ENCODE assay signal across 1 cellular context in the genomic region with DNA sequence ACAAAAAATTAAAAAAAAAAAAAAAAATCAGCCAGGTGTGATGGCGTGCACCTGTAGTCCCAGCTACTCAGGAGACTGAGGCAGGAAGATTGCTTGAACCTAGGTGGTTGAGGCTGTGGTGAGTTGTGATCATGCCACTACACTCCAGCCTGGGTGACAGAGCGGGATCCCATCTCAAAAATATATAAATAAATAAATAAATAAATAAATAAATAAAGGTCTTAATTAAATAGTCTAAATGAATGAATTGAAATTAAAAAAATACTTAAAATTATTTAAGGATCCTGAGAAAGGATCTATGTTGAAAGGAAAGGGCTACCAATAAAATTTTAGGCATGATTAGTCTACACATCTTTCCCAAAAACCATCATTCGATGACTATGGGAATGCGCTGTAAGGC.
TF ChIP-seq lines count a peak whose summit lies in the region.

No MANE protein-coding gene starts in this region.

TF ChIP-seq in HEK293, 187 proteins besides CTCF, POLR2A, EP300 and RAD21 (continued from another document):
- TF ChIP-seq, protein P1, sequence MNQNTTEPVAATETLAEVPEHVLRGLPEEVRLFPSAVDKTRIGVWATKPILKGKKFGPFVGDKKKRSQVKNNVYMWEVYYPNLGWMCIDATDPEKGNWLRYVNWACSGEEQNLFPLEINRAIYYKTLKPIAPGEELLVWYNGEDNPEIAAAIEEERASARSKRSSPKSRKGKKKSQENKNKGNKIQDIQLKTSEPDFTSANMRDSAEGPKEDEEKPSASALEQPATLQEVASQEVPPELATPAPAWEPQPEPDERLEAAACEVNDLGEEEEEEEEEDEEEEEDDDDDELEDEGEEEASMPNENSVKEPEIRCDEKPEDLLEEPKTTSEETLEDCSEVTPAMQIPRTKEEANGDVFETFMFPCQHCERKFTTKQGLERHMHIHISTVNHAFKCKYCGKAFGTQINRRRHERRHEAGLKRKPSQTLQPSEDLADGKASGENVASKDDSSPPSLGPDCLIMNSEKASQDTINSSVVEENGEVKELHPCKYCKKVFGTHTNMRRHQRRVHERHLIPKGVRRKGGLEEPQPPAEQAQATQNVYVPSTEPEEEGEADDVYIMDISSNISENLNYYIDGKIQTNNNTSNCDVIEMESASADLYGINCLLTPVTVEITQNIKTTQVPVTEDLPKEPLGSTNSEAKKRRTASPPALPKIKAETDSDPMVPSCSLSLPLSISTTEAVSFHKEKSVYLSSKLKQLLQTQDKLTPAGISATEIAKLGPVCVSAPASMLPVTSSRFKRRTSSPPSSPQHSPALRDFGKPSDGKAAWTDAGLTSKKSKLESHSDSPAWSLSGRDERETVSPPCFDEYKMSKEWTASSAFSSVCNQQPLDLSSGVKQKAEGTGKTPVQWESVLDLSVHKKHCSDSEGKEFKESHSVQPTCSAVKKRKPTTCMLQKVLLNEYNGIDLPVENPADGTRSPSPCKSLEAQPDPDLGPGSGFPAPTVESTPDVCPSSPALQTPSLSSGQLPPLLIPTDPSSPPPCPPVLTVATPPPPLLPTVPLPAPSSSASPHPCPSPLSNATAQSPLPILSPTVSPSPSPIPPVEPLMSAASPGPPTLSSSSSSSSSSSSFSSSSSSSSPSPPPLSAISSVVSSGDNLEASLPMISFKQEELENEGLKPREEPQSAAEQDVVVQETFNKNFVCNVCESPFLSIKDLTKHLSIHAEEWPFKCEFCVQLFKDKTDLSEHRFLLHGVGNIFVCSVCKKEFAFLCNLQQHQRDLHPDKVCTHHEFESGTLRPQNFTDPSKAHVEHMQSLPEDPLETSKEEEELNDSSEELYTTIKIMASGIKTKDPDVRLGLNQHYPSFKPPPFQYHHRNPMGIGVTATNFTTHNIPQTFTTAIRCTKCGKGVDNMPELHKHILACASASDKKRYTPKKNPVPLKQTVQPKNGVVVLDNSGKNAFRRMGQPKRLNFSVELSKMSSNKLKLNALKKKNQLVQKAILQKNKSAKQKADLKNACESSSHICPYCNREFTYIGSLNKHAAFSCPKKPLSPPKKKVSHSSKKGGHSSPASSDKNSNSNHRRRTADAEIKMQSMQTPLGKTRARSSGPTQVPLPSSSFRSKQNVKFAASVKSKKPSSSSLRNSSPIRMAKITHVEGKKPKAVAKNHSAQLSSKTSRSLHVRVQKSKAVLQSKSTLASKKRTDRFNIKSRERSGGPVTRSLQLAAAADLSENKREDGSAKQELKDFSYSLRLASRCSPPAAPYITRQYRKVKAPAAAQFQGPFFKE (tag by site-specific recombination; IDR thresholded peaks at IDR 0.05; ENCODE audit: borderline replicate concordance): no peak
- TF ChIP-seq, protein P2, sequence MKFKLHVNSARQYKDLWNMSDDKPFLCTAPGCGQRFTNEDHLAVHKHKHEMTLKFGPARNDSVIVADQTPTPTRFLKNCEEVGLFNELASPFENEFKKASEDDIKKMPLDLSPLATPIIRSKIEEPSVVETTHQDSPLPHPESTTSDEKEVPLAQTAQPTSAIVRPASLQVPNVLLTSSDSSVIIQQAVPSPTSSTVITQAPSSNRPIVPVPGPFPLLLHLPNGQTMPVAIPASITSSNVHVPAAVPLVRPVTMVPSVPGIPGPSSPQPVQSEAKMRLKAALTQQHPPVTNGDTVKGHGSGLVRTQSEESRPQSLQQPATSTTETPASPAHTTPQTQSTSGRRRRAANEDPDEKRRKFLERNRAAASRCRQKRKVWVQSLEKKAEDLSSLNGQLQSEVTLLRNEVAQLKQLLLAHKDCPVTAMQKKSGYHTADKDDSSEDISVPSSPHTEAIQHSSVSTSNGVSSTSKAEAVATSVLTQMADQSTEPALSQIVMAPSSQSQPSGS (tag by site-specific recombination; IDR thresholded peaks at IDR 0.05; ENCODE audit: low read depth): no peak
- TF ChIP-seq ZNF366 (tag by site-specific recombination; conservative IDR thresholded peaks at IDR 0.05): no peak
- TF ChIP-seq, protein P3, sequence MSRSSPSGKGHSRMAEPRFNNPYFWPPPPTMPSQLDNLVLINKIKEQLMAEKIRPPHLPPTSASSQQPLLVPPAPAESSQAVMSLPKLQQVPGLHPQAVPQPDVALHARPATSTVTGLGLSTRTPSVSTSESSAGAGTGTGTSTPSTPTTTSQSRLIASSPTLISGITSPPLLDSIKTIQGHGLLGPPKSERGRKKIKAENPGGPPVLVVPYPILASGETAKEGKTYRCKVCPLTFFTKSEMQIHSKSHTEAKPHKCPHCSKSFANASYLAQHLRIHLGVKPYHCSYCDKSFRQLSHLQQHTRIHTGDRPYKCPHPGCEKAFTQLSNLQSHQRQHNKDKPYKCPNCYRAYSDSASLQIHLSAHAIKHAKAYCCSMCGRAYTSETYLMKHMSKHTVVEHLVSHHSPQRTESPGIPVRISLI (tag by site-specific recombination; IDR thresholded peaks at IDR 0.05): no peak
- TF ChIP-seq, protein P4, sequence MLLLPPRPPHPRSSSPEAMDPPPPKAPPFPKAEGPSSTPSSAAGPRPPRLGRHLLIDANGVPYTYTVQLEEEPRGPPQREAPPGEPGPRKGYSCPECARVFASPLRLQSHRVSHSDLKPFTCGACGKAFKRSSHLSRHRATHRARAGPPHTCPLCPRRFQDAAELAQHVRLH (tag by site-specific recombination; IDR thresholded peaks at IDR 0.05): no peak
- no peak for TF ChIP-seq ZNF548 (tag by site-specific recombination; IDR thresholded peaks at IDR 0.05)
- peak; percentile 84 for TF ChIP-seq ZNF394 (tag by site-specific recombination; IDR thresholded peaks at IDR 0.05; ENCODE audit: borderline replicate concordance)
- TF ChIP-seq ZNF354C (tag by site-specific recombination; IDR thresholded peaks at IDR 0.05; ENCODE audit: borderline replicate concordance, low read depth): peak; percentile 56; the same call in 1 of the 2 replicates
- TF ChIP-seq ZNF132 (tag by site-specific recombination; IDR thresholded peaks at IDR 0.05; ENCODE audit: borderline replicate concordance): no peak
- TF ChIP-seq KLF8 (tag by site-specific recombination; IDR thresholded peaks at IDR 0.05): no peak
- TF ChIP-seq ZNF140 (tag by site-specific recombination; IDR thresholded peaks at IDR 0.05): peak; percentile 39; the same call in 1 of the 2 replicates
- no peak for TF ChIP-seq ZFP69B (tag by site-specific recombination; IDR thresholded peaks at IDR 0.05)
- peak; percentile 64 for TF ChIP-seq ZNF623 (tag by site-specific recombination; IDR thresholded peaks at IDR 0.05)
- TF ChIP-seq BCL11B (tag by site-specific recombination; IDR thresholded peaks at IDR 0.05; ENCODE audit: low read depth): no peak
- 0 out of 2 replicates have a peak, but pooled peaks have one; percentile 57 for TF ChIP-seq ZBTB8A (tag by site-specific recombination; IDR thresholded peaks at IDR 0.05)
- no peak for TF ChIP-seq ZNF596 (tag by site-specific recombination; IDR thresholded peaks at IDR 0.05)
- peak; percentile 66 for TF ChIP-seq ZNF426 (tag by site-specific recombination; IDR thresholded peaks at IDR 0.05)
- no peak for TF ChIP-seq SP2 (tag by site-specific recombination; IDR thresholded peaks at IDR 0.05)
- no peak for TF ChIP-seq ZNF324 (tag by site-specific recombination; IDR thresholded peaks at IDR 0.05)
- TF ChIP-seq, protein P5, sequence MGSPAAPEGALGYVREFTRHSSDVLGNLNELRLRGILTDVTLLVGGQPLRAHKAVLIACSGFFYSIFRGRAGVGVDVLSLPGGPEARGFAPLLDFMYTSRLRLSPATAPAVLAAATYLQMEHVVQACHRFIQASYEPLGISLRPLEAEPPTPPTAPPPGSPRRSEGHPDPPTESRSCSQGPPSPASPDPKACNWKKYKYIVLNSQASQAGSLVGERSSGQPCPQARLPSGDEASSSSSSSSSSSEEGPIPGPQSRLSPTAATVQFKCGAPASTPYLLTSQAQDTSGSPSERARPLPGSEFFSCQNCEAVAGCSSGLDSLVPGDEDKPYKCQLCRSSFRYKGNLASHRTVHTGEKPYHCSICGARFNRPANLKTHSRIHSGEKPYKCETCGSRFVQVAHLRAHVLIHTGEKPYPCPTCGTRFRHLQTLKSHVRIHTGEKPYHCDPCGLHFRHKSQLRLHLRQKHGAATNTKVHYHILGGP (tag by site-specific recombination; IDR thresholded peaks at IDR 0.05): no peak
- TF ChIP-seq GLIS2 (tag by site-specific recombination; IDR thresholded peaks at IDR 0.05): no peak
- TF ChIP-seq ZNF48 (tag by site-specific recombination; IDR thresholded peaks at IDR 0.05): no peak
- TF ChIP-seq MYNN (tag by site-specific recombination; IDR thresholded peaks at IDR 0.05; ENCODE audit: borderline replicate concordance): no peak
- TF ChIP-seq, protein P6, sequence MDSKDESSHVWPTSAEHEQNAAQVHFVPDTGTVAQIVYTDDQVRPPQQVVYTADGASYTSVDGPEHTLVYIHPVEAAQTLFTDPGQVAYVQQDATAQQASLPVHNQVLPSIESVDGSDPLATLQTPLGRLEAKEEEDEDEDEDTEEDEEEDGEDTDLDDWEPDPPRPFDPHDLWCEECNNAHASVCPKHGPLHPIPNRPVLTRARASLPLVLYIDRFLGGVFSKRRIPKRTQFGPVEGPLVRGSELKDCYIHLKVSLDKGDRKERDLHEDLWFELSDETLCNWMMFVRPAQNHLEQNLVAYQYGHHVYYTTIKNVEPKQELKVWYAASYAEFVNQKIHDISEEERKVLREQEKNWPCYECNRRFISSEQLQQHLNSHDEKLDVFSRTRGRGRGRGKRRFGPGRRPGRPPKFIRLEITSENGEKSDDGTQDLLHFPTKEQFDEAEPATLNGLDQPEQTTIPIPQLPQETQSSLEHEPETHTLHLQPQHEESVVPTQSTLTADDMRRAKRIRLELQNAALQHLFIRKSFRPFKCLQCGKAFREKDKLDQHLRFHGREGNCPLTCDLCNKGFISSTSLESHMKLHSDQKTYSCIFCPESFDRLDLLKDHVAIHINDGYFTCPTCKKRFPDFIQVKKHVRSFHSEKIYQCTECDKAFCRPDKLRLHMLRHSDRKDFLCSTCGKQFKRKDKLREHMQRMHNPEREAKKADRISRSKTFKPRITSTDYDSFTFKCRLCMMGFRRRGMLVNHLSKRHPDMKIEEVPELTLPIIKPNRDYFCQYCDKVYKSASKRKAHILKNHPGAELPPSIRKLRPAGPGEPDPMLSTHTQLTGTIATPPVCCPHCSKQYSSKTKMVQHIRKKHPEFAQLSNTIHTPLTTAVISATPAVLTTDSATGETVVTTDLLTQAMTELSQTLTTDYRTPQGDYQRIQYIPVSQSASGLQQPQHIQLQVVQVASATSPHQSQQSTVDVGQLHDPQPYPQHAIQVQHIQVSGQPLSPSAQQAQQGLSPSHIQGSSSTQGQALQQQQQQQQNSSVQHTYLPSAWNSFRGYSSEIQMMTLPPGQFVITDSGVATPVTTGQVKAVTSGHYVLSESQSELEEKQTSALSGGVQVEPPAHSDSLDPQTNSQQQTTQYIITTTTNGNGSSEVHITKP (tag by site-specific recombination; IDR thresholded peaks at IDR 0.05): no peak
- TF ChIP-seq, protein P7, sequence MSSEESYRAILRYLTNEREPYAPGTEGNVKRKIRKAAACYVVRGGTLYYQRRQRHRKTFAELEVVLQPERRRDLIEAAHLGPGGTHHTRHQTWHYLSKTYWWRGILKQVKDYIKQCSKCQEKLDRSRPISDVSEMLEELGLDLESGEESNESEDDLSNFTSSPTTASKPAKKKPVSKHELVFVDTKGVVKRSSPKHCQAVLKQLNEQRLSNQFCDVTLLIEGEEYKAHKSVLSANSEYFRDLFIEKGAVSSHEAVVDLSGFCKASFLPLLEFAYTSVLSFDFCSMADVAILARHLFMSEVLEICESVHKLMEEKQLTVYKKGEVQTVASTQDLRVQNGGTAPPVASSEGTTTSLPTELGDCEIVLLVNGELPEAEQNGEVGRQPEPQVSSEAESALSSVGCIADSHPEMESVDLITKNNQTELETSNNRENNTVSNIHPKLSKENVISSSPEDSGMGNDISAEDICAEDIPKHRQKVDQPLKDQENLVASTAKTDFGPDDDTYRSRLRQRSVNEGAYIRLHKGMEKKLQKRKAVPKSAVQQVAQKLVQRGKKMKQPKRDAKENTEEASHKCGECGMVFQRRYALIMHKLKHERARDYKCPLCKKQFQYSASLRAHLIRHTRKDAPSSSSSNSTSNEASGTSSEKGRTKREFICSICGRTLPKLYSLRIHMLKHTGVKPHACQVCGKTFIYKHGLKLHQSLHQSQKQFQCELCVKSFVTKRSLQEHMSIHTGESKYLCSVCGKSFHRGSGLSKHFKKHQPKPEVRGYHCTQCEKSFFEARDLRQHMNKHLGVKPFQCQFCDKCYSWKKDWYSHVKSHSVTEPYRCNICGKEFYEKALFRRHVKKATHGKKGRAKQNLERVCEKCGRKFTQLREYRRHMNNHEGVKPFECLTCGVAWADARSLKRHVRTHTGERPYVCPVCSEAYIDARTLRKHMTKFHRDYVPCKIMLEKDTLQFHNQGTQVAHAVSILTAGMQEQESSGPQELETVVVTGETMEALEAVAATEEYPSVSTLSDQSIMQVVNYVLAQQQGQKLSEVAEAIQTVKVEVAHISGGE (tag by site-specific recombination; conservative IDR thresholded peaks at IDR 0.05; ENCODE audit: low read depth): 0 out of 2 replicates have a peak, but pooled peaks have one; percentile 57
- peak; percentile 57 for TF ChIP-seq ZNF555 (tag by site-specific recombination; conservative IDR thresholded peaks at IDR 0.05)
- TF ChIP-seq ZNF155 (tag by site-specific recombination; IDR thresholded peaks at IDR 0.05): no peak
